ENCODE assay signal across 13 cellular contexts in the genomic region with DNA sequence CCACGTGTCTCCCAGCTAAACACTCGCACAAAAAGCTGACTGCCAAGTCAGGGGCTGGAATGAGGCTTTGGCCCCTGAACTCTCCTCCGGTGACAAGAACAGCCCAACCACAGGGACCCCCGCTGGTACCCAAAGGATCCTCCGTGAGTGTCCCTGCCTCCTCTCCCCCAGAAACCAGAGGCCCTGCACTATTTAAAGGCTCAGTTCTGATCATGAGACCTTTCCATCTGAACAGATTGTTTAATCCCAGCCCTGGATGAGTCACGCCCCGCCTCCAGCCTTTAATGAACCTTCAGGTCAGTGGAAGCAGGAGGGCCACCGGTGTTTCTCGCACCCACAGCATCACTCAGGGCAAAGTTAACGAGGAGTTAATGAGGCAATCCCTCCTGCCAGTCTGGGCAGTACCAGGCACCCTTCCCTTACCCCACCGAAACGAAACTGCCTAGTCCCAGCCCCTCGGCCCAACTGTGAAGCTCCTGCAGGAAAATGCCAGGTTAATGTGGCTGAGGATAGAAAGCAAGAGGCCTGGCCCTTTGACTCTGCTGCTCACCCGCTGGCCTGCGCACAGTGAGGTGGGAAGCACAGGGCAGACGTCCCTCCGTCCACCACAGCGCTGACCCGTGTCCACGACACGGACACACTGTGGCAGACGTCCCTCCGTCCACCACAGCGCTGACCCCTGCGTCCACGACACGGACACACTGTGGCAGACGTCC. TPM values are rescaled to one million over a fixed set of nuclear protein-coding genes. Genes with fewer than 3 reads are reported as not detected.
DNase-seq lines count a peak whose midpoint lies in the region; ATAC-seq and TF ChIP-seq lines count a peak whose summit lies in the region.
"Had no signal": no experiment of that assay in that cellular context is flagged by ENCODE, and none has a peak within 500 bp of the region (broad histone marks: within the 10 kb centered on the region; RNA-seq: fewer than 3 reads in every experiment).

No MANE protein-coding gene starts in this region.

- no peak overlapping the region for H3K4me3 Mint-ChIP-seq in Calu3 (ENCODE audit: low read depth, unreplicated experiment)

- H3K27ac ChIP-seq in left ventricle myocardium inferior (replicated peaks) (peak overlapping the region; percentile 83), gastrocnemius medialis (peak overlapping the region; percentile 60 to 78 (median 66))
- H3K27ac ChIP-seq: hepatocyte had no signal

- peaks cover 87% of the 10 kb centered on the region for H3K4me1 ChIP-seq in left ventricle myocardium inferior
- peaks cover 23 to 36% of the 10 kb centered on the region in 2 donors for H3K4me1 ChIP-seq in gastrocnemius medialis

- H3K36me3 ChIP-seq in left ventricle myocardium inferior (peaks cover 6% of the 10 kb centered on the region), gastrocnemius medialis (no peaks in the 10 kb centered on the region)

- TF ChIP-seq POLR2A in gastrocnemius medialis (IDR thresholded peaks at IDR 0.05), result peak; percentile 27 to 49

- H3K9me3 Mint-ChIP-seq in Calu3 (ENCODE audit: low read depth, unreplicated experiment), result no peaks in the 10 kb centered on the region
- H3K9me3 Mint-ChIP-seq: IgD-negative memory B cell had no signal

- no peaks in the 10 kb centered on the region for H3K27me3 ChIP-seq in left ventricle myocardium inferior (ENCODE audit: low read depth)
- no peaks in the 10 kb centered on the region for H3K27me3 ChIP-seq in gastrocnemius medialis
- H3K27me3 ChIP-seq: hepatocyte had no signal

- H3K9me3 ChIP-seq in left ventricle myocardium inferior (replicated peaks) (no peaks in the 10 kb centered on the region), gastrocnemius medialis (no peaks in the 10 kb centered on the region)

- CTCF ChIA-PET in Calu3 (lab: Charles Lee), result no interaction called here

- DNase-seq in GM04503 (ENCODE audit: low read depth) (peak; percentile 26), brain pericyte (ENCODE audit: low read depth, low spot score) (peak; percentile 51), left ventricle myocardium inferior (peak; percentile 58), gastrocnemius medialis (peak; percentile 51 to 66), left colon (no peak), Calu3 (no peak), KG1 (lab: John Stamatoyannopoulos, UW) (no peak)
- DNase-seq: activated naive CD4-positive, alpha-beta T cell treated with anti-CD3 and anti-CD28 coated beads, Interleukin-2, amount 50 U/mL, for 16 hours; COR-L47; NCI-H748 treated with DMSO at 0.1 percent for 48 hours had no signal

- H3K4me3 ChIP-seq in left ventricle myocardium inferior, result peak overlapping the region; percentile 68
- H3K4me3 ChIP-seq in gastrocnemius medialis, result no peak overlapping the region
- H3K4me3 ChIP-seq: hepatocyte had no signal

- in situ Hi-C loops in gastrocnemius medialis (cut with MboI; ENCODE audit: low sequenced_read_pairs in 4 of 4), result no loop called here

- BruUV-seq in Calu3 (replicated peaks; lab: Mats Ljungman, UMichigan), result no TSS peak

- ATAC-seq in gastrocnemius medialis, result peak; percentile 69 to 89
- ATAC-seq in left colon, result no peak
- ATAC-seq in GM19395 (IDR thresholded peaks at IDR 0.05; ENCODE audit: unreplicated experiment), result no peak

- H3K27me3 Mint-ChIP-seq in Calu3 (ENCODE audit: unreplicated experiment), result no peaks in the 10 kb centered on the region
- H3K27me3 Mint-ChIP-seq: IgD-negative memory B cell had no signal

- no peak overlapping the region for H3K27ac Mint-ChIP-seq in Calu3 (ENCODE audit: unreplicated experiment)

- intact Hi-C loops in left ventricle myocardium inferior (cut with micrococcal nuclease), result no loop called here
- intact Hi-C loops in gastrocnemius medialis (cut with DNase I; ENCODE audit: low total_unique reads), result no loop called here
- intact Hi-C loops in left colon (cut with DNase I, micrococcal nuclease), result no loop called here
- intact Hi-C loops in Calu3 (cut with micrococcal nuclease; ENCODE audit: unreplicated experiment), result no loop called here

- no peak for TF ChIP-seq CTCF in left ventricle myocardium inferior (IDR thresholded peaks at IDR 0.05; ENCODE audit: borderline replicate concordance)
- TF ChIP-seq CTCF in gastrocnemius medialis (IDR thresholded peaks at IDR 0.05 in 4 of 5, conservative IDR thresholded peaks at IDR 0.05 in 1 of 5), result no peak
- no peak for TF ChIP-seq CTCF in Calu3 (IDR thresholded peaks at IDR 0.05; ENCODE audit: unreplicated experiment)

- H3K36me3 Mint-ChIP-seq in Calu3 (ENCODE audit: insufficient read depth, unreplicated experiment), result peaks cover 11% of the 10 kb centered on the region

- no peaks in the 10 kb centered on the region for H3K4me1 Mint-ChIP-seq in Calu3 (ENCODE audit: low read depth, unreplicated experiment)

RNA-seq across cellular contexts. Expression of gene TIMM22, which starts 32.4 kb away (rescaled TPM):
- 17.6 TPM for total RNA-seq in left ventricle myocardium inferior
- total RNA-seq in gastrocnemius medialis, result 10 to 100 TPM; 14.4 to 16.1 (median 15.3) TPM
- total RNA-seq in left colon, result 1 to 10 TPM; 8.2 to 9.0 TPM
- total RNA-seq in Calu3 (2022), result 7.2 and 7.7 TPM in 2 replicates

RNA-seq across cellular contexts. Expression of gene NXN, which starts 49.8 kb away (rescaled TPM):
- total RNA-seq in left ventricle myocardium inferior (13.8 TPM), gastrocnemius medialis (10 to 100 TPM; 55.6 to 86.4 (median 62.7) TPM), left colon (10 to 100 TPM in 1 of 2 donors, 1 to 10 TPM in 1; 3.9 to 14.5 TPM), Calu3 (2022) (1.8 and 2.3 TPM in 2 replicates)

Comparison
In these comparisons a context has a peak if more than half of its experiments do, and no peak if none do; other contexts are left out.
1. DNase-seq: peak in GM04503 (single experiment), brain pericyte (single experiment), left ventricle myocardium inferior (single experiment) and gastrocnemius medialis (2 of 2); none in left colon (0 of 2), Calu3 (single experiment) and KG1 (single experiment).
2. ATAC-seq: peak in gastrocnemius medialis (2 of 2); none in left colon (single experiment) and GM19395 (single experiment).